In genomic region chr1:22143065-22143514, GRCh38 we compare ENCODE assay signal across 8 cellular contexts. TPM values are rescaled to one million over a fixed set of nuclear protein-coding genes. Genes with fewer than 3 reads are reported as not detected.
A peak's percentile ranks its signal among the peaks of the same experiment; 100 is the strongest.
DNase-seq lines count a peak whose midpoint lies in the region; ATAC-seq and TF ChIP-seq lines count a peak whose summit lies in the region.

TSS of gene WNT4 (minus strand) at chr1:22143097. CDS start at chr1:22142922, 175 bp downstream.

- TF ChIP-seq CTCF in omental fat pad (IDR thresholded peaks at IDR 0.05): no peak

- DNase-seq in DMS 273 (lab: John Stamatoyannopoulos, UW; ENCODE audit: unreplicated experiment) (peak; percentile 81), DMS 273 treated with DMSO at 0.1 percent for 48 hours (lab: John Stamatoyannopoulos, UW) (no peak), germinal center (ENCODE audit: low spot score) (peak; percentile 48), omental fat pad (ENCODE audit: low spot score) (no peak), NCI-H446 treated with DMSO at 0.1 percent for 48 hours (lab: John Stamatoyannopoulos, UW) (no peak), Kasumi-1 (lab: John Stamatoyannopoulos, UW) (no peak)
- peak; percentile 36 for DNase-seq in activated CD8-positive, alpha-beta memory T cell treated with anti-CD3 and anti-CD28 coated beads, Interleukin-2, amount 50 U/mL, for 4 hours

- ATAC-seq in HG03521 (IDR thresholded peaks at IDR 0.05; ENCODE audit: unreplicated experiment): peak; percentile 37
- peak; percentile 70 for ATAC-seq in omental fat pad (ENCODE audit: low FRiP score)

RNA-seq across cellular contexts. Expression of gene WNT4, which starts in this region (rescaled TPM):
- 1 to 10 TPM in 1 of 4 donors, under 1 TPM in 2, not detected in 1; 0.28 to 1.6 (median 0.60) TPM for total RNA-seq in omental fat pad

Comparison
In these comparisons a context has a peak if more than half of its experiments do, and no peak if none do; other contexts are left out.
1. DNase-seq: peak in DMS 273 (single experiment), activated CD8-positive, alpha-beta memory T cell treated with anti-CD3 and anti-CD28 coated beads, Interleukin-2, amount 50 U/mL, for 4 hours (single experiment) and germinal center (single experiment); none in DMS 273 treated with DMSO at 0.1 percent for 48 hours (single experiment), omental fat pad (single experiment), NCI-H446 treated with DMSO at 0.1 percent for 48 hours (single experiment) and Kasumi-1 (0 of 2).